In genomic region chrX:13081385-13082285, GRCh38 we compare ENCODE assay signal across 9 cellular contexts. TPM values are rescaled to one million over a fixed set of nuclear protein-coding genes. Genes with fewer than 3 reads are reported as not detected.
DNase-seq lines count a peak whose midpoint lies in the region; ATAC-seq and TF ChIP-seq lines count a peak whose summit lies in the region.
"Had no signal": no experiment of that assay in that cellular context is flagged by ENCODE, and none has a peak within 500 bp of the region (broad histone marks: within the 10 kb centered on the region; RNA-seq: fewer than 3 reads in every experiment).

No MANE protein-coding gene starts in this region.

- peaks cover 0 to 8% of the 10 kb centered on the region in 2 donors for H3K27me3 ChIP-seq in breast epithelium
- H3K27me3 ChIP-seq in PC-9 (ENCODE audit: insufficient read depth, low read depth) = no peaks in the 10 kb centered on the region

- H3K27ac Mint-ChIP-seq in activated naive CD4-positive, alpha-beta T cell treated with anti-CD3 and anti-CD28 coated beads, Interleukin-2, amount 50 U/mL, for 72 hours = peak overlapping the region; percentile 93 to 98

- ATAC-seq in GM18873 (IDR thresholded peaks at IDR 0.05; ENCODE audit: low FRiP score, unreplicated experiment) = peak; percentile 44
- peak; percentile 49 for ATAC-seq in HG03442 (IDR thresholded peaks at IDR 0.05; ENCODE audit: unreplicated experiment)
- no peak for ATAC-seq in activated naive CD4-positive, alpha-beta T cell treated with anti-CD3 and anti-CD28 coated beads, Interleukin-2, amount 50 U/mL, for 72 hours
- ATAC-seq in HG03196 (IDR thresholded peaks at IDR 0.05; ENCODE audit: unreplicated experiment) = no peak

- BruUV-seq in PC-9 (replicated peaks; lab: Mats Ljungman, UMichigan) = no TSS peak

- H3K79me2 ChIP-seq in PC-9 (ENCODE audit: low read depth) = no peaks in the 10 kb centered on the region

- no peak overlapping the region for H2AFZ ChIP-seq in PC-9

- H3K4me3 ChIP-seq in breast epithelium (no peak overlapping the region), PC-9 (no peak overlapping the region)

- POLR2A ChIA-PET in PC-9 (lab: Charles Lee; ENCODE audit: unreplicated experiment) = no interaction called here

- no peaks in the 10 kb centered on the region for H4K20me1 ChIP-seq in PC-9 (ENCODE audit: insufficient read depth)

- CTCF ChIA-PET in PC-9 (lab: Charles Lee) = no interaction called here

- H3K36me3 Mint-ChIP-seq in activated naive CD4-positive, alpha-beta T cell treated with anti-CD3 and anti-CD28 coated beads, Interleukin-2, amount 50 U/mL, for 72 hours = peaks cover 0 to 13% of the 10 kb centered on the region in 2 donors

- H3K36me3 ChIP-seq in breast epithelium = no peaks in the 10 kb centered on the region
- H3K36me3 ChIP-seq in PC-9 (ENCODE audit: low read depth) = no peaks in the 10 kb centered on the region

- no peak for DNase-seq in activated naive CD4-positive, alpha-beta T cell treated with anti-CD3 and anti-CD28 coated beads, Interleukin-2, amount 50 U/mL, for 72 hours (ENCODE audit: low spot score in 2 of 2)
- DNase-seq in renal cortical epithelial cell (ENCODE audit: low read depth) = peak; percentile 18
- no peak for DNase-seq in breast epithelium (ENCODE audit: low spot score in 2 of 2)
- no peak for DNase-seq in cardiac septum (ENCODE audit: low spot score)
- no peak for DNase-seq in PC-9
- DNase-seq: SW 1271 had no signal

- no peaks in the 10 kb centered on the region for H3K9me3 Mint-ChIP-seq in activated naive CD4-positive, alpha-beta T cell treated with anti-CD3 and anti-CD28 coated beads, Interleukin-2, amount 50 U/mL, for 72 hours

- H3F3A ChIP-seq in PC-9 (ENCODE audit: insufficient read depth, low read depth) = no peaks in the 10 kb centered on the region

- H3K4me1 ChIP-seq in breast epithelium (no peaks in the 10 kb centered on the region), PC-9 (replicated peaks; ENCODE audit: insufficient read depth) (no peaks in the 10 kb centered on the region)

- H3K27ac ChIP-seq in breast epithelium = no peak overlapping the region
- no peak overlapping the region for H3K27ac ChIP-seq in PC-9

- no peaks in the 10 kb centered on the region for H3K9me2 ChIP-seq in PC-9 (ENCODE audit: insufficient read depth)

- H3K9me3 ChIP-seq in breast epithelium (no peaks in the 10 kb centered on the region), PC-9 (ENCODE audit: insufficient read depth, low read depth) (no peaks in the 10 kb centered on the region)

- intact Hi-C loops in breast epithelium (cut with DNase I; ENCODE audit: low total_unique reads) = no loop called here
- intact Hi-C loops in cardiac septum (cut with DNase I) = no loop called here
- intact Hi-C loops in PC-9 (cut with micrococcal nuclease; ENCODE audit: unreplicated experiment) = no loop called here

- TF ChIP-seq POLR2A in breast epithelium (IDR thresholded peaks at IDR 0.05) = no peak

- no peak overlapping the region for H3K4me2 ChIP-seq in PC-9

- TF ChIP-seq CTCF in breast epithelium (IDR thresholded peaks at IDR 0.05) = no peak
- TF ChIP-seq CTCF in PC-9 (conservative IDR thresholded peaks at IDR 0.05) = no peak

RNA-seq across cellular contexts. Expression of gene FAM9C, which starts 37.2 kb away (rescaled TPM):
- under 1 TPM in 1 of 2 donors, not detected in 1; 0.41 TPM for total RNA-seq in activated naive CD4-positive, alpha-beta T cell treated with anti-CD3 and anti-CD28 coated beads, Interleukin-2, amount 50 U/mL, for 72 hours
- total RNA-seq in renal cortical epithelial cell (not detected in 2 replicates), breast epithelium (not detected), cardiac septum (not detected), PC-9 (2021) (not detected in 2 replicates)

Comparison
In these comparisons a context has a peak if more than half of its experiments do, and no peak if none do; other contexts are left out.
1. ATAC-seq: peak in GM18873 (single experiment) and HG03442 (single experiment); none in activated naive CD4-positive, alpha-beta T cell treated with anti-CD3 and anti-CD28 coated beads, Interleukin-2, amount 50 U/mL, for 72 hours (0 of 2) and HG03196 (single experiment).